ENCODE assay signal across 14 cellular contexts in the genomic region with DNA sequence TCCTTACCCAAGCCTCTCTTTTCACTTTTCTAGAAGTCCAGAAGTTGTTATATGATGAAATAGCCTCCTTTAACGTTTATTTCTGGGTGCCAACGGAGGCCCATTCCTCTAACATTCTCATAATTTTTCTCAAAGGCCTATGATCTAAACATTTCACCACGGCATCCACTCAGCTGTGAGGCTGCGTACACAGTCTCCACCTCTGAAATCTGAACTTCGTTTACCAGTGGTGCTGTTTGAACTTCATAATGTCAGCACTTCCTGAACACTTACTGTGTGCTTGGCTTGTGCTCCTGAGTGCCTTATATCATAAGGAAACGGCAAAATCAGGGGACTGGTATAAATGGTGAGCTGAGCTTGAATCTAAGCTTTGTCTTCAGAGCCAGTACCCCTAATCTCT. TPM values are rescaled to one million over a fixed set of nuclear protein-coding genes. Genes with fewer than 3 reads are reported as not detected.
"Had no signal": no experiment of that assay in that cellular context is flagged by ENCODE, and none has a peak within 500 bp of the region (broad histone marks: within the 10 kb centered on the region; RNA-seq: fewer than 3 reads in every experiment).

No MANE protein-coding gene starts in this region.

- H3K36me3 ChIP-seq: prostate gland had no signal

- H3K27me3 ChIP-seq: brain microvascular endothelial cell, sigmoid colon had no signal

- H3K4me1 ChIP-seq: prostate gland, sigmoid colon had no signal

- H3K9me3 ChIP-seq: prostate gland, sigmoid colon had no signal

- H3K9me3 Mint-ChIP-seq: activated T-helper 17 cell treated with anti-CD3 and anti-CD28 coated beads, Interleukin-2, amount 50 U/mL, for 72 hours; naive thymus-derived CD8-positive, alpha-beta T cell had no signal

- H3K4me3 ChIP-seq: prostate gland, sigmoid colon had no signal

- H3K27me3 Mint-ChIP-seq: activated T-helper 17 cell treated with anti-CD3 and anti-CD28 coated beads, Interleukin-2, amount 50 U/mL, for 72 hours; naive thymus-derived CD8-positive, alpha-beta T cell had no signal

- DNase-seq: activated CD4-positive, alpha-beta T cell treated with anti-CD3 and anti-CD28 coated beads, Interleukin-2, amount 50 U/mL, for 1 hour; activated CD4-positive, CD25-positive, alpha-beta regulatory T cell; activated naive CD4-positive, alpha-beta T cell treated with anti-CD3 and anti-CD28 coated beads, Interleukin-2, amount 50 U/mL, for 16 hours; activated T-cell treated with anti-CD3 and anti-CD28 coated beads for 4 hours; brain microvascular endothelial cell; naive thymus-derived CD8-positive, alpha-beta T cell; sigmoid colon; stimulated activated CD4-positive, alpha-beta T cell treated with anti-CD3 and anti-CD28 coated beads, Interleukin-2, amount 100 ng/mL, for 24 hours; stimulated activated naive CD8-positive, alpha-beta T cell treated with anti-CD3 and anti-CD28 coated beads, Interleukin-15, Interleukin-2, amounts not matched to agents 100 U/mL and 50 U/mL, for 24 hours had no signal

- H3K27ac ChIP-seq: brain microvascular endothelial cell, prostate gland had no signal

- H3K4me1 Mint-ChIP-seq: activated T-helper 17 cell treated with anti-CD3 and anti-CD28 coated beads, Interleukin-2, amount 50 U/mL, for 72 hours; naive thymus-derived CD8-positive, alpha-beta T cell had no signal

- H3K4me3 Mint-ChIP-seq: activated T-helper 17 cell treated with anti-CD3 and anti-CD28 coated beads, Interleukin-2, amount 50 U/mL, for 72 hours; naive thymus-derived CD8-positive, alpha-beta T cell had no signal

- ATAC-seq: activated T-helper 17 cell treated with anti-CD3 and anti-CD28 coated beads, Interleukin-2, amount 50 U/mL, for 72 hours; naive thymus-derived CD8-positive, alpha-beta T cell; stimulated activated naive CD8-positive, alpha-beta T cell treated with anti-CD3 and anti-CD28 coated beads, Interleukin-15, Interleukin-2, amounts not matched to agents 100 U/mL and 50 U/mL, for 24 hours had no signal

- H3K27ac Mint-ChIP-seq: activated T-helper 17 cell treated with anti-CD3 and anti-CD28 coated beads, Interleukin-2, amount 50 U/mL, for 72 hours had no signal

RNA-seq across cellular contexts. Expression of a gene that starts 12.0 kb away (rescaled TPM):
- total RNA-seq: activated CD8-positive, alpha-beta memory T cell treated with anti-CD3 and anti-CD28 coated beads for 36 hours; activated T-helper 17 cell treated with anti-CD3 and anti-CD28 coated beads, Interleukin-2, amount 50 U/mL, for 72 hours; lung microvascular endothelial cell; naive thymus-derived CD8-positive, alpha-beta T cell; T-helper 2 cell treated with Interferon-gamma antibody and Interleukin-4, amounts not matched to agents 100 ng/mL and 5 ng/mL, for 36 hours had no signal
